23 cellular contexts compared by ENCODE assay signal in genomic region chr3:45319231-45320085, GRCh38.
DNase-seq lines count a peak whose midpoint lies in the region; ATAC-seq and TF ChIP-seq lines count a peak whose summit lies in the region.
"Had no signal": no experiment of that assay in that cellular context is flagged by ENCODE, and none has a peak within 500 bp of the region (broad histone marks: within the 10 kb centered on the region; RNA-seq: fewer than 3 reads in every experiment).

No MANE protein-coding gene starts in this region.

- no peak overlapping the region for H2BK120ac ChIP-seq in H9 (ENCODE audit: low read depth, low read length, poor library complexity, severe bottlenecking)

- peak overlapping the region; percentile 57 to 92 (median 70); a peak in 4 of 7 replicates for H3K27ac Mint-ChIP-seq in H9
- H3K27ac Mint-ChIP-seq: CD8-positive, alpha-beta T cell; T-cell had no signal

- TF ChIP-seq POLR2A in sigmoid colon (IDR thresholded peaks at IDR 0.05): no peak

- no peak overlapping the region for H2BK5ac ChIP-seq in H9 (ENCODE audit: insufficient read length, low read length)

- no peak overlapping the region for H3K23ac ChIP-seq in H9 (ENCODE audit: insufficient read length, low read depth, low read length)

- no peak overlapping the region for H4K91ac ChIP-seq in H9 (ENCODE audit: insufficient read length, low read depth, low read length)

- no peak overlapping the region; the same call in 1 of the 2 replicates for H3K14ac ChIP-seq in H9 (ENCODE audit: insufficient read depth, low read length)

- no peak overlapping the region for H2BK12ac ChIP-seq in H9 (ENCODE audit: insufficient read length, low read depth, low read length)

- no peak overlapping the region for H3K4ac ChIP-seq in H9 (ENCODE audit: low read depth, low read length)

- H3K9me3 Mint-ChIP-seq in H9: peaks cover 3% of the 10 kb centered on the region in 2 experiments; a peak in 3 of 5 replicates
- H3K9me3 Mint-ChIP-seq: CD8-positive, alpha-beta T cell; T-cell had no signal

- H2BK20ac ChIP-seq in H9 (ENCODE audit: low read depth, low read length, poor library complexity, severe bottlenecking): no peak overlapping the region

- H3K4me3 Mint-ChIP-seq in H9: no peak overlapping the region
- H3K4me3 Mint-ChIP-seq: CD8-positive, alpha-beta T cell; T-cell had no signal

- H3K4me2 ChIP-seq in H9 (ENCODE audit: insufficient read depth, insufficient read length, low read length): no peak overlapping the region
- H3K4me2 ChIP-seq: BLaER1 treated with 17β-estradiol and CSF1 and Interleukin-3, amounts not matched to agents 10 nM and 100 nM had no signal

- H3K4me3 ChIP-seq in coronary artery (no peak overlapping the region), sigmoid colon (no peak overlapping the region)
- H3K4me3 ChIP-seq: BLaER1 treated with 17β-estradiol and CSF1 and Interleukin-3, amounts not matched to agents 10 nM and 100 nM; MG63 had no signal

- no peak overlapping the region for H3T11ph ChIP-seq in H9 (ENCODE audit: low read length)

- peaks cover 54 to 58% of the 10 kb centered on the region in 2 experiments for H3K4me1 Mint-ChIP-seq in H9

- H4K20me1 ChIP-seq in H9 (ENCODE audit: control insufficient read depth, insufficient read depth, insufficient read length): no peaks in the 10 kb centered on the region
- H4K20me1 ChIP-seq: BLaER1 treated with 17β-estradiol and CSF1 and Interleukin-3, amounts not matched to agents 10 nM and 100 nM had no signal

- no peak overlapping the region for H3K56ac ChIP-seq in H9 (ENCODE audit: insufficient read length, low read depth, low read length)

- no peak for ATAC-seq in HG02870 (IDR thresholded peaks at IDR 0.05; ENCODE audit: unreplicated experiment)
- ATAC-seq: CD8-positive, alpha-beta T cell; SK-N-SH treated with all-trans-retinoic acid at 6 μM for 48 hours; T-cell had no signal

- no peak overlapping the region for H2AK5ac ChIP-seq in H9 (ENCODE audit: insufficient read length, low read length)

- no CpG with 5 or more reads among the region's 11 CpGs for WGBS in H9 (ENCODE audit: extremely low coverage, insufficient read length, low lambda C conversion rate)
- 91 to 92% methylated on average over 11 of the region's 11 CpGs for WGBS in sigmoid colon, 2 donors

- H3K79me2 ChIP-seq in H9 (ENCODE audit: insufficient read depth, low read length): no peaks in the 10 kb centered on the region

- DNase-seq in H9 (no peak), NCI-H2171 treated with DMSO at 0.1 percent for 48 hours (lab: John Stamatoyannopoulos, UW) (peak; percentile 49), coronary artery (ENCODE audit: low spot score) (peak; percentile 36), myocyte (ENCODE audit: low read depth) (peak; percentile 45), NCI-H2227 treated with DMSO at 0.1 percent for 48 hours (lab: John Stamatoyannopoulos, UW) (no peak), activated T-cell treated with anti-CD3 and anti-CD28 coated beads for 4 hours (no peak), sigmoid colon (no peak)
- DNase-seq: Calu3; CD8-positive, alpha-beta T cell; DMS79; GOT3; IMR-90; Karpas-422; MG63; NCI-H1048; NCI-H2081; NCI-H226; SHP77 treated with DMSO at 0.1 percent for 48 hours; T-cell had no signal

- no peak overlapping the region for H3K18ac ChIP-seq in H9 (ENCODE audit: insufficient read length, low read depth, low read length)

- H3K23me2 ChIP-seq in H9 (ENCODE audit: insufficient read length, low read depth, low read length, poor library complexity, severe bottlenecking): no peaks in the 10 kb centered on the region

- peaks cover 0 to 12% (median 0%) of the 10 kb centered on the region in 3 experiments; a peak in 4 of 7 replicates for H3K36me3 Mint-ChIP-seq in H9 (ENCODE audit: insufficient read depth in 1 of 3, low read depth in 3 of 3)
- H3K36me3 Mint-ChIP-seq: CD8-positive, alpha-beta T cell; T-cell had no signal

- no peaks in the 10 kb centered on the region for H3K27me3 ChIP-seq in H9 (ENCODE audit: insufficient read depth, low read length)
- H3K27me3 ChIP-seq in sigmoid colon: no peaks in the 10 kb centered on the region
- H3K27me3 ChIP-seq: BLaER1 treated with 17β-estradiol and CSF1 and Interleukin-3, amounts not matched to agents 10 nM and 100 nM; MG63 had no signal

- H3K79me1 ChIP-seq in H9 (ENCODE audit: insufficient read depth, low read depth, low read length, poor library complexity, severe bottlenecking): no peaks in the 10 kb centered on the region

- TF ChIP-seq CTCF in H9 (conservative IDR thresholded peaks at IDR 0.05): no peak
- TF ChIP-seq CTCF in coronary artery (IDR thresholded peaks at IDR 0.05): no peak
- no peak for TF ChIP-seq CTCF in sigmoid colon (IDR thresholded peaks at IDR 0.05)

- no peak overlapping the region for H3K9ac ChIP-seq in H9 (ENCODE audit: extremely low read depth, insufficient read length, low read length)
- H3K9ac ChIP-seq: BLaER1 treated with 17β-estradiol and CSF1 and Interleukin-3, amounts not matched to agents 10 nM and 100 nM had no signal

- H3K27ac ChIP-seq in H9 (ENCODE audit: insufficient read length, low read depth, low read length): no peak overlapping the region
- no peak overlapping the region for H3K27ac ChIP-seq in coronary artery
- H3K27ac ChIP-seq in sigmoid colon: no peak overlapping the region
- H3K27ac ChIP-seq: BLaER1 treated with 17β-estradiol and CSF1 and Interleukin-3, amounts not matched to agents 10 nM and 100 nM; HL-60 had no signal

- no peak overlapping the region for H4K5ac ChIP-seq in H9 (ENCODE audit: insufficient read length, low read depth, low read length)

- H2BK15ac ChIP-seq in H9 (ENCODE audit: low read depth, low read length): no peak overlapping the region

- no peak overlapping the region for H2AFZ ChIP-seq in H9 (ENCODE audit: low read length)

- intact Hi-C loops in sigmoid colon (cut with DNase I): no loop called here

- no peaks in the 10 kb centered on the region for H3K27me3 Mint-ChIP-seq in H9 (ENCODE audit: low read depth)

- no peak overlapping the region for H4K8ac ChIP-seq in H9 (replicated peaks; ENCODE audit: insufficient read length, low read depth, low read length)

- no peak for TF ChIP-seq EP300 in sigmoid colon (IDR thresholded peaks at IDR 0.05)

- peaks cover 8% of the 10 kb centered on the region; the same call in 1 of the 2 replicates for H3K4me1 ChIP-seq in H9 (ENCODE audit: insufficient read depth, low read length)
- H3K4me1 ChIP-seq in sigmoid colon: no peaks in the 10 kb centered on the region

- H3K9me3 ChIP-seq in H9 (ENCODE audit: control insufficient read depth, low read depth, low read length) (no peaks in the 10 kb centered on the region), sigmoid colon (no peaks in the 10 kb centered on the region)
- H3K9me3 ChIP-seq: MG63 had no signal

- H3K36me3 ChIP-seq in sigmoid colon: no peaks in the 10 kb centered on the region
- H3K36me3 ChIP-seq: BLaER1 treated with 17β-estradiol and CSF1 and Interleukin-3, amounts not matched to agents 10 nM and 100 nM; MG63 had no signal

Comparison
In these comparisons a context has a peak if more than half of its experiments do, and no peak if none do; other contexts are left out.
1. DNase-seq: peak in NCI-H2171 treated with DMSO at 0.1 percent for 48 hours (single experiment), coronary artery (single experiment) and myocyte (single experiment); none in H9 (single experiment), NCI-H2227 treated with DMSO at 0.1 percent for 48 hours (single experiment), activated T-cell treated with anti-CD3 and anti-CD28 coated beads for 4 hours (single experiment) and sigmoid colon (single experiment).